12 cellular contexts compared by ENCODE assay signal in the genomic region with DNA sequence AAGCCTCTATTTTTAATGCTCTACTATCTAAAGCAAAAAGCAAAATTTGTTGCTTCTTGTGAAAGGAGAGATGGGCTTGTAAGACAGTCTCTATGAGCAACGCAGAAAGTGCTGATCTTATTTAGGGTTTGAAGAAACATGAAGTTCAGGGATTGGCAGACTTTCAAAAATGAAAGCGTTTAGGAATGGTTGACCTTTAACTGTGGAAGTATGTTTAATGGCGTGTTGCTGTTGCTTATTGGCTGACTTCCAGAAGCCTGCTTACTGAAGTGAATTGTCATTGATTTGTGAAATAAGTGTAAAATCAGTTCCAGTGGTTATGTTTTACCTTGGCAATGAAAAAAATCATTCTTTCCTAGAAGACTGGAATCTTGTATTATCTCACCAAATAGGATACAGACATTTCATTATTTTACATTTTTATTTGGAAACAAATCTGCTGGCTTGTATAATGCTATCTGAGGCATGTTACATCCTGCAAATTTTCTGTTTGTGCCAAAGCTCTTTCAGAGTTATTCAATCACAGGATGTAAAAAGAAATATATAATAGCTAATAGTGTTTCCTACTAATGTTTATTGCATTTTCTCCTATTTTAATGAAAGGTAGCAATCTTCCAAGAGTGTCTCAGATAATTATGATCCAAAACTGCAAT.
A peak's percentile ranks its signal among the peaks of the same experiment; 100 is the strongest.
DNase-seq lines count a peak whose midpoint lies in the region; ATAC-seq and TF ChIP-seq lines count a peak whose summit lies in the region.
"Had no signal": no experiment of that assay in that cellular context is flagged by ENCODE, and none has a peak within 500 bp of the region (broad histone marks: within the 10 kb centered on the region; RNA-seq: fewer than 3 reads in every experiment).

No MANE protein-coding gene starts in this region.

- no peak overlapping the region for H2AFZ ChIP-seq in PC-3 (ENCODE audit: low read length)

- H3F3A ChIP-seq in PC-3 (ENCODE audit: low read length, unreplicated experiment) = no peaks in the 10 kb centered on the region

- H3K27ac ChIP-seq in PC-3 (ENCODE audit: low read length) = no peak overlapping the region
- H3K27ac ChIP-seq in epithelial cell of prostate = no peak overlapping the region
- H3K27ac ChIP-seq: esophagus squamous epithelium had no signal

- no peaks in the 10 kb centered on the region for H3K9me3 ChIP-seq in PC-3 (ENCODE audit: low read length)
- H3K9me3 ChIP-seq: esophagus squamous epithelium had no signal

- no peak overlapping the region for H3K4me3 ChIP-seq in PC-3 (ENCODE audit: low read length)
- H3K4me3 ChIP-seq: esophagus squamous epithelium had no signal

- H3K4me2 ChIP-seq in PC-3 (ENCODE audit: low read length) = no peak overlapping the region

- H3K27me3 ChIP-seq in PC-3 (ENCODE audit: low read length) = no peaks in the 10 kb centered on the region
- H3K27me3 ChIP-seq: esophagus squamous epithelium had no signal

- no peaks in the 10 kb centered on the region for H4K20me1 ChIP-seq in PC-3 (ENCODE audit: low read length)

- H3K9me2 ChIP-seq in PC-3 (replicated peaks; ENCODE audit: low read length) = no peaks in the 10 kb centered on the region

- H3K9ac ChIP-seq in PC-3 (ENCODE audit: low read length) = no peak overlapping the region

- no peaks in the 10 kb centered on the region for H3K36me3 ChIP-seq in PC-3 (ENCODE audit: low read depth, low read length)
- H3K36me3 ChIP-seq: esophagus squamous epithelium had no signal

- no peak for ATAC-seq in PC-3
- no peak for ATAC-seq in GM19463 (IDR thresholded peaks at IDR 0.05; ENCODE audit: unreplicated experiment)
- no peak for ATAC-seq in GM21529 (IDR thresholded peaks at IDR 0.05; ENCODE audit: unreplicated experiment)

- H3K79me2 ChIP-seq in PC-3 (ENCODE audit: low read length) = no peaks in the 10 kb centered on the region

- intact Hi-C loops in PC-3 (cut with micrococcal nuclease) = no loop called here

- no TSS peak for BruUV-seq in PC-3 (replicated peaks; lab: Mats Ljungman, UMichigan)

- DNase-seq in NCI-H1436 (lab: John Stamatoyannopoulos, UW) (peak; percentile 11), NCI-H1436 treated with DMSO at 0.1 percent for 48 hours (lab: John Stamatoyannopoulos, UW) (no peak), PC-3 (peak; percentile 25), epithelial cell of prostate (ENCODE audit: low read depth, low spot score) (peak; percentile 5), pons (ENCODE audit: low spot score) (peak; percentile 9), NAMALWA (ENCODE audit: low spot score) (no peak)
- DNase-seq: activated CD4-positive, alpha-beta T cell treated with anti-CD3 and anti-CD28 coated beads, Interleukin-2, amount 50 U/mL, for 4 hours; esophagus squamous epithelium; H9; small intestine had no signal

- TF ChIP-seq CTCF in PC-3 (conservative IDR thresholded peaks at IDR 0.05; ENCODE audit: low read depth, low read length) = no peak

- CTCF ChIA-PET in PC-3 (lab: Charles Lee) = no interaction called here

- no peaks in the 10 kb centered on the region for H3K4me1 ChIP-seq in PC-3 (ENCODE audit: insufficient read depth, low read length)

- POLR2A ChIA-PET in PC-3 (lab: Charles Lee; ENCODE audit: unreplicated experiment) = no interaction called here

Comparison
In these comparisons a context has a peak if more than half of its experiments do, and no peak if none do; other contexts are left out.
1. DNase-seq: peak in NCI-H1436 (single experiment), PC-3 (single experiment), epithelial cell of prostate (single experiment) and pons (single experiment); none in NCI-H1436 treated with DMSO at 0.1 percent for 48 hours (single experiment) and NAMALWA (single experiment).